ENCODE assay signal across 10 cellular contexts in the genomic region with DNA sequence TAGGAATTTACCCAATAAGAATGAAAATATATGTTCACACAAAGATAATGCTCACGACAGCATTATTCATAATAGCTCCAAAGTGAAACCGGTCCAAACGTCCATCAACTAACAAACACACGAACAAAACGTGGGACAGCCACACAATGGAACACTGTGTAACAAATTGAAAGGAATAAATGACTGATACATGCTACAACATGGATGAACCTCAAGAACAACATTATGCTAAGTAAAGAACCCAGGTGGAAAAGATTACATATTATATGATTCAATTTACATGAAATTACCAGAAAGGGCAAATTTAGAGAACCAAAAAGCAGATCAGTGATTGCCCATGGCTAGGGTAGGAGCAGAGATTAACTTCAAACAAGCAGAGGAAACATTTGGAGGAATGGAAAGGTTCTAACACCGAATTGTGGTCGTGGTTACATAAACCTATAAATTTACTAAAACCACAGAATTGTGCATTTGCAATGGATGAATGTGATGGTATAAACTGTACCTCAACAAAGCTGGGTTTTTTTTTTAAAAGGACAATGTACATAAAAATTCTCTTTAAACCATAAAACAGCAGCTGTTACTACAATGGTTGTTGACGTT.
A peak's percentile ranks its signal among the peaks of the same experiment; 100 is the strongest.
DNase-seq lines count a peak whose midpoint lies in the region; ATAC-seq, FAIRE-seq and TF ChIP-seq lines count a peak whose summit lies in the region.
"Had no signal": no experiment of that assay in that cellular context is flagged by ENCODE, and none has a peak within 500 bp of the region (broad histone marks: within the 10 kb centered on the region; RNA-seq: fewer than 3 reads in every experiment).

No MANE protein-coding gene starts in this region.

- peak overlapping the region; percentile 52 for H3K9ac ChIP-seq in astrocyte (ENCODE audit: low read length)
- no peak overlapping the region for H3K9ac ChIP-seq in neural progenitor cell

- H3K4me3 ChIP-seq in astrocyte (ENCODE audit: insufficient read depth, low read depth, low read length) (no peak overlapping the region), neural progenitor cell (no peak overlapping the region)
- H3K4me3 ChIP-seq: HAP-1 had no signal

- H3K36me3 Mint-ChIP-seq in IgD-negative memory B cell (no peaks in the 10 kb centered on the region), astrocyte (ENCODE audit: low read depth, unreplicated experiment) (peaks cover 2% of the 10 kb centered on the region), neural progenitor cell (peaks cover 11% of the 10 kb centered on the region)

- TF ChIP-seq CTCF in astrocyte (IDR thresholded peaks at IDR 0.05; ENCODE audit: insufficient read depth, low read depth, low read length) (no peak), neural progenitor cell (IDR thresholded peaks at IDR 0.05) (no peak)

- H3K4me1 ChIP-seq in astrocyte (ENCODE audit: insufficient read depth, low read length): peaks cover 34% of the 10 kb centered on the region
- peaks cover 24% of the 10 kb centered on the region for H3K4me1 ChIP-seq in neural progenitor cell

- peak; percentile 63 for DNase-seq in SHP77 treated with DMSO at 0.1 percent for 48 hours (lab: John Stamatoyannopoulos, UW)
- no peak for DNase-seq in SHP77 (lab: John Stamatoyannopoulos, UW)
- no peak for DNase-seq in astrocyte (ENCODE audit: low read depth)
- no peak for DNase-seq in neural progenitor cell (ENCODE audit: low spot score)
- no peak for DNase-seq in SW480 (ENCODE audit: low spot score)
- no peak for DNase-seq in KG1 (lab: John Stamatoyannopoulos, UW)
- DNase-seq: cortex of kidney had no signal

- no peaks in the 10 kb centered on the region for H4K20me1 ChIP-seq in astrocyte (ENCODE audit: insufficient read depth, low read length)
- peaks cover 19% of the 10 kb centered on the region for H4K20me1 ChIP-seq in neural progenitor cell (ENCODE audit: low read depth)

- H3K4me3 Mint-ChIP-seq in IgD-negative memory B cell (peak overlapping the region in 1 of 4 donors; percentile 78), astrocyte (ENCODE audit: unreplicated experiment) (no peak overlapping the region), neural progenitor cell (no peak overlapping the region)

- H3K4me2 ChIP-seq in astrocyte (ENCODE audit: low read length): peak overlapping the region; percentile 72
- H3K4me2 ChIP-seq in neural progenitor cell: peak overlapping the region; percentile 23

- peaks cover 15% of the 10 kb centered on the region for H3K79me2 ChIP-seq in astrocyte (ENCODE audit: insufficient read depth, low read length)
- peaks cover 76% of the 10 kb centered on the region for H3K79me2 ChIP-seq in neural progenitor cell (ENCODE audit: low read depth)

- no peaks in the 10 kb centered on the region for H3K36me3 ChIP-seq in astrocyte (ENCODE audit: insufficient read depth, low read length)
- peaks cover 7% of the 10 kb centered on the region for H3K36me3 ChIP-seq in neural progenitor cell
- H3K36me3 ChIP-seq: HAP-1 had no signal

- ATAC-seq in HG02571 (IDR thresholded peaks at IDR 0.05; ENCODE audit: unreplicated experiment): no peak

- H3K27ac Mint-ChIP-seq in IgD-negative memory B cell (peak overlapping the region in 2 of 3 donors; percentile 3 to 60), astrocyte (ENCODE audit: unreplicated experiment) (no peak overlapping the region), neural progenitor cell (peak overlapping the region; percentile 79)

- H3K27me3 Mint-ChIP-seq in IgD-negative memory B cell: no peaks in the 10 kb centered on the region
- H3K27me3 Mint-ChIP-seq in astrocyte (ENCODE audit: low read depth, unreplicated experiment): no peaks in the 10 kb centered on the region
- no peaks in the 10 kb centered on the region for H3K27me3 Mint-ChIP-seq in neural progenitor cell (ENCODE audit: insufficient read depth, low read depth)

- H3K9me3 Mint-ChIP-seq in IgD-negative memory B cell (peaks cover 0 to 11% (median 3%) of the 10 kb centered on the region in 3 donors), astrocyte (ENCODE audit: unreplicated experiment) (peaks cover 6% of the 10 kb centered on the region), neural progenitor cell (peaks cover 21% of the 10 kb centered on the region)

- H3K27me3 ChIP-seq in astrocyte (ENCODE audit: insufficient read depth, low read length) (no peaks in the 10 kb centered on the region), neural progenitor cell (no peaks in the 10 kb centered on the region)

- H3K27ac ChIP-seq in astrocyte (ENCODE audit: low read depth, low read length) (peak overlapping the region; percentile 38), neural progenitor cell (no peak overlapping the region)

- H3K4me1 Mint-ChIP-seq in IgD-negative memory B cell (peaks cover 15 to 29% (median 23%) of the 10 kb centered on the region in 3 donors), astrocyte (ENCODE audit: low read depth, unreplicated experiment) (peaks cover 39% of the 10 kb centered on the region), neural progenitor cell (peaks cover 45% of the 10 kb centered on the region)

- no peak for FAIRE-seq in astrocyte (lab: Jason Lieb, UNC)

- H3K9me3 ChIP-seq in astrocyte (ENCODE audit: insufficient read depth, low read depth, low read length) (no peaks in the 10 kb centered on the region), neural progenitor cell (ENCODE audit: low read depth) (peaks cover 12% of the 10 kb centered on the region)

- H2AFZ ChIP-seq in astrocyte (ENCODE audit: low read depth, low read length) (no peak overlapping the region), neural progenitor cell (replicated peaks) (no peak overlapping the region)

- H3F3A ChIP-seq in neural progenitor cell (ENCODE audit: low read depth): peaks cover 26% of the 10 kb centered on the region
